In genomic region chr4:175767130-175767529, GRCh38 we compare ENCODE assay signal across 8 cellular contexts. TPM values are rescaled to one million over a fixed set of nuclear protein-coding genes. Genes with fewer than 3 reads are reported as not detected.
"Had no signal": no experiment of that assay in that cellular context is flagged by ENCODE, and none has a peak within 500 bp of the region (broad histone marks: within the 10 kb centered on the region; RNA-seq: fewer than 3 reads in every experiment).

No MANE protein-coding gene starts in this region.

- H3K36me3 ChIP-seq: HAP-1 had no signal

- H3K4me1 Mint-ChIP-seq: IgD-negative memory B cell had no signal

- H3K4me3 ChIP-seq: HAP-1 had no signal

- H3K27ac Mint-ChIP-seq: HFFc6, IgD-negative memory B cell had no signal

- DNase-seq: GOT3, H7, HFFc6, KBM-7 had no signal

- H3K27ac ChIP-seq: HL-60 had no signal

- H3K4me3 Mint-ChIP-seq: HFFc6, IgD-negative memory B cell had no signal

- H3K9me3 Mint-ChIP-seq: HFFc6 had no signal

- H3K27me3 Mint-ChIP-seq: IgD-negative memory B cell had no signal

- H3K9me3 ChIP-seq: HAP-1 had no signal

- H3K36me3 Mint-ChIP-seq: IgD-negative memory B cell had no signal

- H3K4me1 ChIP-seq: HAP-1 had no signal

RNA-seq across cellular contexts. Expression of gene GPM6A, which starts 44.9 kb away (rescaled TPM):
- total RNA-seq: HepG2, HFFc6 had no signal
- polyA plus RNA-seq: HepG2 had no signal
